Comparison of ENCODE assay signal across 24 cellular contexts in the genomic region with DNA sequence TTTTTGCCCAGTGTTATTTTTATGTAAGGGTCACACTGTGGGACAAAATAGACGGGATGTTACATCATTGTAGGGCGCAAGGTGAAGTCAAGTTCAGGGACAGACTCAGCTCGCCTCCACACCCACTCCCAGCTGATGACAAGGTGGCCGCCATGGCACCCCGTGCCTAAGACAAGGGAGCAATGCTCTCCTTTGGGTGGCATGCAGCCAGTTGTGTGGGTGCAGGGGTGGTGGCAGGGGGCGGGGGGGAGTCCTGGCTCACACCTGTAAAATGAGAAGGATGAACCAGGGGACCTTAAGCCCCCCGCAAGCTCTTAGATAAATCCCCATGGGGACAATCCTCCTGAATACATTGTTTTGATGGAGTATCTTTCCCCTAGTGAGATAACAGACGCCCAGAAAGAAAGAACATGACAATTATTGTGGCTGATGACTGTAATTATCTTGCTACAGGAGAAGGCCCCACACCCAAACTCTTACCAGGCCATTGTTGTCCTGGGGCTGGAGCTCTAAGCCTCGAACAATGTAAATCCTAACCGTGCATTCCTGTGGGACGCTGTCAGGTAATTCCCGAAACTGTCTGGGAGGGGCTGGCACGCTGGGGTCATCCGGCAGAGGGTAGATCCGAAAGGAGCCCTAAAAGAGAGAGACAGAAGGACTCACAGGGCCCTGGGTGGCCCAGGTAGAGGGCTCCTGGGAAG.
DNase-seq lines count a peak whose midpoint lies in the region; ATAC-seq, FAIRE-seq and TF ChIP-seq lines count a peak whose summit lies in the region.
"Had no signal": no experiment of that assay in that cellular context is flagged by ENCODE, and none has a peak within 500 bp of the region (broad histone marks: within the 10 kb centered on the region; RNA-seq: fewer than 3 reads in every experiment).

No MANE protein-coding gene starts in this region.

- no peaks in the 10 kb centered on the region for H3K4me1 Mint-ChIP-seq in CD8-positive, alpha-beta T cell (ENCODE audit: low read depth)
- no peaks in the 10 kb centered on the region for H3K4me1 Mint-ChIP-seq in activated T-cell treated with anti-CD3 and anti-CD28 coated beads, Interleukin-2, amount 50 U/mL, for 24 hours (ENCODE audit: low read depth)
- no peaks in the 10 kb centered on the region for H3K4me1 Mint-ChIP-seq in natural killer cell treated with Interleukin-12 subunit alpha and Interleukin-12 subunit beta and Interleukin-15 and Interleukin-18, amount 100 ng/mL, for 72 hours (ENCODE audit: low read depth in 2 of 2)
- H3K4me1 Mint-ChIP-seq: activated T-helper 17 cell treated with anti-CD3 and anti-CD28 coated beads, Interleukin-2, amount 50 U/mL, for 72 hours; naive B cell had no signal

- H2AK5ac ChIP-seq in H1 (ENCODE audit: low read depth, low read length), result no peak overlapping the region

- H3K36me3 ChIP-seq in H1 (ENCODE audit: control insufficient read depth in 2 of 4, insufficient read depth in 4 of 4, low read length in 3 of 4) (no peaks in the 10 kb centered on the region), smooth muscle cell (ENCODE audit: low read depth) (peaks cover 20% of the 10 kb centered on the region)
- H3K36me3 ChIP-seq in CD8-positive, alpha-beta T cell (ENCODE audit: insufficient read depth, low read length), result no peaks in the 10 kb centered on the region

- no peak overlapping the region for H3K23ac ChIP-seq in H1 (ENCODE audit: insufficient read length)

- no peak overlapping the region for H3K4ac ChIP-seq in H1 (replicated peaks; ENCODE audit: insufficient read length, low read depth, low read length)

- no peak overlapping the region for H2BK5ac ChIP-seq in H1 (ENCODE audit: low read depth, low read length)

- no peak for TF ChIP-seq RAD21 in H1 (IDR thresholded peaks at IDR 0.05 in 1 of 2, conservative IDR thresholded peaks at IDR 0.05 in 1 of 2; ENCODE audit: low read depth in 2 of 2, low read length in 2 of 2)

- H3K9ac ChIP-seq in H1 (replicated peaks in 1 of 4; ENCODE audit: extremely low read depth in 1 of 4, low read depth in 3 of 4, low read length in 3 of 4), result no peak overlapping the region
- peak overlapping the region; percentile 2 for H3K9ac ChIP-seq in smooth muscle cell (ENCODE audit: low read depth)
- H3K9ac ChIP-seq: BLaER1 treated with 17β-estradiol and CSF1 and Interleukin-3, amounts not matched to agents 10 nM and 100 nM; KMS-11 had no signal

- peaks cover 7% of the 10 kb centered on the region for H3K27me3 Mint-ChIP-seq in CD8-positive, alpha-beta T cell (ENCODE audit: low read depth)
- peaks cover 2% of the 10 kb centered on the region for H3K27me3 Mint-ChIP-seq in activated T-cell treated with anti-CD3 and anti-CD28 coated beads, Interleukin-2, amount 50 U/mL, for 24 hours
- H3K27me3 Mint-ChIP-seq in natural killer cell treated with Interleukin-12 subunit alpha and Interleukin-12 subunit beta and Interleukin-15 and Interleukin-18, amount 100 ng/mL, for 72 hours, result no peaks in the 10 kb centered on the region

- ATAC-seq in CD8-positive, alpha-beta T cell, result no peak
- ATAC-seq in natural killer cell treated with Interleukin-12 subunit alpha and Interleukin-12 subunit beta and Interleukin-15 and Interleukin-18, amount 100 ng/mL, for 72 hours, result no peak
- ATAC-seq: activated CD8-positive, alpha-beta T cell treated with anti-CD3 and anti-CD28 coated beads, Interleukin-2, amount 10 ng/mL, durations not matched to agents 7 days and 5 days; activated T-helper 17 cell treated with anti-CD3 and anti-CD28 coated beads, Interleukin-2, amount 50 U/mL, for 72 hours; gastroesophageal sphincter; lower lobe of right lung had no signal

- 0 out of 2 replicates have a peak overlapping the region, but pooled peaks have one; percentile 21 for H2BK20ac ChIP-seq in H1 (ENCODE audit: low read length)

- H3K14ac ChIP-seq in H1 (ENCODE audit: insufficient read length), result no peak overlapping the region

- H3K27me3 ChIP-seq in H1 (replicated peaks in 1 of 4; ENCODE audit: control insufficient read depth in 3 of 4, extremely low read depth in 1 of 4, insufficient read depth in 3 of 4, low read length in 3 of 4) (no peaks in the 10 kb centered on the region), smooth muscle cell (ENCODE audit: low read depth) (no peaks in the 10 kb centered on the region)
- no peaks in the 10 kb centered on the region for H3K27me3 ChIP-seq in CD8-positive, alpha-beta T cell (ENCODE audit: insufficient read depth, low read length)
- H3K27me3 ChIP-seq: BLaER1 treated with 17β-estradiol and CSF1 and Interleukin-3, amounts not matched to agents 10 nM and 100 nM; gastroesophageal sphincter; upper lobe of left lung had no signal

- H4K5ac ChIP-seq in H1 (ENCODE audit: insufficient read length, low read depth, low read length), result no peak overlapping the region

- peaks cover 1% of the 10 kb centered on the region; the same call in 1 of the 2 replicates for H3K23me2 ChIP-seq in H1 (ENCODE audit: low read depth, low read length)

- H2BK120ac ChIP-seq in H1 (replicated peaks; ENCODE audit: low read depth, low read length), result no peak overlapping the region

- H4K20me1 ChIP-seq in H1 (replicated peaks in 1 of 2; ENCODE audit: control insufficient read depth in 1 of 2, insufficient read depth in 2 of 2, low read length in 2 of 2) (no peaks in the 10 kb centered on the region), smooth muscle cell (ENCODE audit: low read depth) (no peaks in the 10 kb centered on the region)
- H4K20me1 ChIP-seq: BLaER1 treated with 17β-estradiol and CSF1 and Interleukin-3, amounts not matched to agents 10 nM and 100 nM had no signal

- no peaks in the 10 kb centered on the region for H3K79me2 ChIP-seq in H1 (ENCODE audit: control insufficient read depth in 1 of 2, insufficient read depth in 2 of 2, low read length in 2 of 2)
- H3K79me2 ChIP-seq in smooth muscle cell (ENCODE audit: low read depth), result no peaks in the 10 kb centered on the region

- no peaks in the 10 kb centered on the region for H3K79me1 ChIP-seq in H1 (ENCODE audit: low read depth, low read length)

- CTCF ChIA-PET in H1 (lab: Charles Lee; ENCODE audit: partially characterized antibody), result interaction anchor here (0.8 to 1.6 kb wide), 7 partner anchors 13 to 254 kb away, joined by 3 to 5 read pairs (median 3); no protein-coding TSS in a partner anchor
- CTCF ChIA-PET in CD8-positive, alpha-beta T cell (lab: Charles Lee), result interaction anchor here (1.4 kb wide), 2 partner anchors 13 to 43 kb away, joined by 3 to 4 read pairs; no protein-coding TSS in a partner anchor

- TF ChIP-seq EP300 in H1 (IDR thresholded peaks at IDR 0.05; ENCODE audit: borderline replicate concordance in 1 of 2, low read depth in 2 of 2, low read length in 2 of 2), result no peak

- no peak for TF ChIP-seq POLR2A in H1 (IDR thresholded peaks at IDR 0.05; ENCODE audit: control extremely low read depth in 1 of 2, low read depth in 2 of 2, low read length in 2 of 2)

- peaks cover 0 to 6% (median 3%) of the 10 kb centered on the region in 4 experiments; a peak in 4 of 7 replicates for H3K4me1 ChIP-seq in H1 (replicated peaks in 1 of 4; ENCODE audit: control insufficient read depth in 3 of 4, insufficient read depth in 4 of 4, low read length in 3 of 4)
- H3K4me1 ChIP-seq in smooth muscle cell (ENCODE audit: low read depth), result peaks cover 11% of the 10 kb centered on the region
- H3K4me1 ChIP-seq in CD8-positive, alpha-beta T cell (ENCODE audit: insufficient read depth, low read length), result no peaks in the 10 kb centered on the region
- H3K4me1 ChIP-seq: BLaER1 treated with 17β-estradiol and CSF1 and Interleukin-3, amounts not matched to agents 10 nM and 100 nM; gastroesophageal sphincter; lower lobe of right lung; upper lobe of left lung had no signal

- H3K36me3 Mint-ChIP-seq in CD8-positive, alpha-beta T cell, result no peaks in the 10 kb centered on the region
- H3K36me3 Mint-ChIP-seq in activated T-cell treated with anti-CD3 and anti-CD28 coated beads, Interleukin-2, amount 50 U/mL, for 24 hours (ENCODE audit: low read depth), result peaks cover 29% of the 10 kb centered on the region
- H3K36me3 Mint-ChIP-seq in natural killer cell treated with Interleukin-12 subunit alpha and Interleukin-12 subunit beta and Interleukin-15 and Interleukin-18, amount 100 ng/mL, for 72 hours, result no peaks in the 10 kb centered on the region
- H3K36me3 Mint-ChIP-seq: naive B cell had no signal

- POLR2A ChIA-PET in H1 (lab: Charles Lee; ENCODE audit: partially characterized antibody), result interaction anchor here (0.8 kb wide), 1 partner anchor 246 kb away, joined by 3 read pairs; no protein-coding TSS in a partner anchor
- POLR2A ChIA-PET in CD8-positive, alpha-beta T cell (lab: Charles Lee), result no interaction called here

- H3K56ac ChIP-seq in H1 (replicated peaks; ENCODE audit: insufficient read length, low read depth, low read length), result no peak overlapping the region

- no peaks in the 10 kb centered on the region for H3F3A ChIP-seq in smooth muscle cell (ENCODE audit: low read depth)

- no peaks in the 10 kb centered on the region for H3K9me3 ChIP-seq in H1 (ENCODE audit: insufficient read depth in 2 of 2, low read depth in 1 of 2, low read length in 1 of 2)
- H3K9me3 ChIP-seq in smooth muscle cell (replicated peaks; ENCODE audit: low read depth), result no peaks in the 10 kb centered on the region
- no peaks in the 10 kb centered on the region for H3K9me3 ChIP-seq in CD8-positive, alpha-beta T cell (ENCODE audit: low read length)
- H3K9me3 ChIP-seq: BLaER1 treated with 17β-estradiol and CSF1 and Interleukin-3, amounts not matched to agents 10 nM and 100 nM; gastroesophageal sphincter; lower lobe of right lung; upper lobe of left lung had no signal

- no peak overlapping the region for H3K27ac Mint-ChIP-seq in CD8-positive, alpha-beta T cell
- no peak overlapping the region for H3K27ac Mint-ChIP-seq in activated T-cell treated with anti-CD3 and anti-CD28 coated beads, Interleukin-2, amount 50 U/mL, for 24 hours
- H3K27ac Mint-ChIP-seq in natural killer cell treated with Interleukin-12 subunit alpha and Interleukin-12 subunit beta and Interleukin-15 and Interleukin-18, amount 100 ng/mL, for 72 hours, result no peak overlapping the region
- H3K27ac Mint-ChIP-seq: activated CD8-positive, alpha-beta T cell treated with anti-CD3 and anti-CD28 coated beads, Interleukin-2, amount 10 ng/mL, durations not matched to agents 7 days and 5 days; activated T-helper 17 cell treated with anti-CD3 and anti-CD28 coated beads, Interleukin-2, amount 50 U/mL, for 72 hours; naive B cell had no signal

- H3K4me3 Mint-ChIP-seq in CD8-positive, alpha-beta T cell, result no peak overlapping the region
- H3K4me3 Mint-ChIP-seq in activated T-cell treated with anti-CD3 and anti-CD28 coated beads, Interleukin-2, amount 50 U/mL, for 24 hours, result no peak overlapping the region
- H3K4me3 Mint-ChIP-seq in natural killer cell treated with Interleukin-12 subunit alpha and Interleukin-12 subunit beta and Interleukin-15 and Interleukin-18, amount 100 ng/mL, for 72 hours, result no peak overlapping the region
- H3K4me3 Mint-ChIP-seq: activated CD8-positive, alpha-beta T cell treated with anti-CD3 and anti-CD28 coated beads, Interleukin-2, amount 10 ng/mL, durations not matched to agents 7 days and 5 days; activated T-helper 17 cell treated with anti-CD3 and anti-CD28 coated beads, Interleukin-2, amount 50 U/mL, for 72 hours; naive B cell had no signal

- H3K4me2 ChIP-seq in H1 (ENCODE audit: insufficient read depth in 1 of 2, low read depth in 2 of 2, low read length in 2 of 2), result no peak overlapping the region
- H3K4me2 ChIP-seq in smooth muscle cell, result no peak overlapping the region
- H3K4me2 ChIP-seq: BLaER1 treated with 17β-estradiol and CSF1 and Interleukin-3, amounts not matched to agents 10 nM and 100 nM; KMS-11 had no signal

- H3K27ac ChIP-seq in H1 (ENCODE audit: low read depth, low read length) (no peak overlapping the region), smooth muscle cell (ENCODE audit: low read depth) (peak overlapping the region; percentile 82)
- H3K27ac ChIP-seq in CD8-positive, alpha-beta T cell (ENCODE audit: low read depth, low read length), result no peak overlapping the region
- H3K27ac ChIP-seq: 22Rv1; BLaER1 treated with 17β-estradiol and CSF1 and Interleukin-3, amounts not matched to agents 10 nM and 100 nM; gastroesophageal sphincter; KMS-11; lower lobe of right lung; upper lobe of left lung; VCaP had no signal

- H4K8ac ChIP-seq in H1 (ENCODE audit: extremely low read depth, insufficient read depth, low read length), result no peak overlapping the region

- H3K18ac ChIP-seq in H1 (ENCODE audit: extremely low read depth, low read length), result no peak overlapping the region; the same call in 1 of the 2 replicates

- H3K9me3 Mint-ChIP-seq in CD8-positive, alpha-beta T cell, result no peaks in the 10 kb centered on the region
- no peaks in the 10 kb centered on the region for H3K9me3 Mint-ChIP-seq in activated T-cell treated with anti-CD3 and anti-CD28 coated beads, Interleukin-2, amount 50 U/mL, for 24 hours
- no peaks in the 10 kb centered on the region for H3K9me3 Mint-ChIP-seq in natural killer cell treated with Interleukin-12 subunit alpha and Interleukin-12 subunit beta and Interleukin-15 and Interleukin-18, amount 100 ng/mL, for 72 hours
- H3K9me3 Mint-ChIP-seq: activated T-helper 17 cell treated with anti-CD3 and anti-CD28 coated beads, Interleukin-2, amount 50 U/mL, for 72 hours; naive B cell had no signal

- 73% methylated on average over 15 of the region's 15 CpGs; no CpG with 5 or more reads in 1 of the 2 experiments for WGBS in H1 (ENCODE audit: extremely low coverage in 1 of 2, insufficient coverage in 1 of 2, insufficient read length in 1 of 2, insufficient replicate concordance in 2 of 2, low coverage in 1 of 2, low lambda C conversion rate in 2 of 2, missing lambda C conversion rate in 1 of 2), 2 experiments
- WGBS in smooth muscle cell (ENCODE audit: low lambda C conversion rate), result 73% methylated on average over 15 of the region's 15 CpGs

- no peak overlapping the region for H4K91ac ChIP-seq in H1 (replicated peaks; ENCODE audit: insufficient read length, low read length)

- H3K4me3 ChIP-seq in H1 (ENCODE audit: extremely low read depth in 1 of 4, insufficient read depth in 2 of 4, low read depth in 3 of 4, low read length in 4 of 4), result no peak overlapping the region
- H3K4me3 ChIP-seq in smooth muscle cell, result no peak overlapping the region
- H3K4me3 ChIP-seq in CD8-positive, alpha-beta T cell (ENCODE audit: low read depth, low read length), result no peak overlapping the region
- H3K4me3 ChIP-seq: BLaER1 treated with 17β-estradiol and CSF1 and Interleukin-3, amounts not matched to agents 10 nM and 100 nM; gastroesophageal sphincter; lower lobe of right lung; upper lobe of left lung had no signal

- intact Hi-C loops in CD8-positive, alpha-beta T cell (cut with DNase I, micrococcal nuclease), result no loop called here

- no peak overlapping the region for H2AFZ ChIP-seq in H1 (ENCODE audit: low read length)
- no peak overlapping the region for H2AFZ ChIP-seq in smooth muscle cell (ENCODE audit: low read depth)

- TF ChIP-seq CTCF in H1 (IDR thresholded peaks at IDR 0.05; ENCODE audit: control extremely low read depth in 1 of 3, insufficient read depth in 1 of 3, low read depth in 1 of 3, low read length in 3 of 3) (no peak), smooth muscle cell (IDR thresholded peaks at IDR 0.05; ENCODE audit: borderline replicate concordance, insufficient read depth, poor library complexity, severe bottlenecking) (no peak)
- TF ChIP-seq CTCF in CD8-positive, alpha-beta T cell (IDR thresholded peaks at IDR 0.05), result no peak

- DNase-seq in NCI-H1417 (lab: John Stamatoyannopoulos, UW) (peak in 2 of 3 experiments; percentile 47 to 77), NCI-H1417 treated with DMSO at 0.1 percent for 48 hours (lab: John Stamatoyannopoulos, UW) (no peak), NCI-H748 treated with DMSO at 0.1 percent for 48 hours (lab: John Stamatoyannopoulos, UW) (peak; percentile 71), H1 (ENCODE audit: low read depth in 1 of 2, low spot score in 2 of 2) (peak in 1 of 2 experiments; percentile 51), smooth muscle cell (lab: John Stamatoyannopoulos, UW; ENCODE audit: unreplicated experiment) (no peak)
- no peak for DNase-seq in CD8-positive, alpha-beta T cell
- DNase-seq in activated T-cell treated with anti-CD3 and anti-CD28 coated beads, Interleukin-2, amount 50 U/mL, for 24 hours, result no peak
- DNase-seq in natural killer cell treated with Interleukin-12 subunit alpha and Interleukin-12 subunit beta and Interleukin-15 and Interleukin-18, amount 100 ng/mL, for 72 hours (ENCODE audit: low spot score), result no peak
- DNase-seq: activated CD8-positive, alpha-beta T cell treated with anti-CD3 and anti-CD28 coated beads, Interleukin-2, amount 10 ng/mL, durations not matched to agents 7 days and 5 days; DMS53; lower lobe of right lung; naive B cell; NCI-H1092 treated with DMSO at 0.1 percent for 48 hours; NCI-H524 treated with DMSO at 0.1 percent for 48 hours; stimulated activated naive CD4-positive, alpha-beta T cell treated with Interleukin-2 at 50 U/mL for 16 hours; T-helper 1 cell; upper lobe of left lung had no signal

- H2BK12ac ChIP-seq in H1 (ENCODE audit: low read depth, low read length), result 0 out of 2 replicates have a peak overlapping the region, but pooled peaks have one; percentile 90

- no peak overlapping the region for H2BK15ac ChIP-seq in H1 (ENCODE audit: low read length)

- no peak for FAIRE-seq in H1 (lab: Jason Lieb, UNC)
- FAIRE-seq: GM19239 had no signal

Comparison
In these comparisons a context has a peak if more than half of its experiments do, and no peak if none do; other contexts are left out.
1. DNase-seq: peak in NCI-H1417 (2 of 3) and NCI-H748 treated with DMSO at 0.1 percent for 48 hours (single experiment); none in NCI-H1417 treated with DMSO at 0.1 percent for 48 hours (single experiment), smooth muscle cell (single experiment), CD8-positive, alpha-beta T cell (0 of 7), activated T-cell treated with anti-CD3 and anti-CD28 coated beads, Interleukin-2, amount 50 U/mL, for 24 hours (single experiment) and natural killer cell treated with Interleukin-12 subunit alpha and Interleukin-12 subunit beta and Interleukin-15 and Interleukin-18, amount 100 ng/mL, for 72 hours (single experiment).